Comparison of ENCODE assay signal across 14 cellular contexts in genomic region chr16:85677383-85677967, GRCh38. TPM values are rescaled to one million over a fixed set of nuclear protein-coding genes. Genes with fewer than 3 reads are reported as not detected.
DNase-seq lines count a peak whose midpoint lies in the region; ATAC-seq and TF ChIP-seq lines count a peak whose summit lies in the region.
"Had no signal": no experiment of that assay in that cellular context is flagged by ENCODE, and none has a peak within 500 bp of the region (broad histone marks: within the 10 kb centered on the region; RNA-seq: fewer than 3 reads in every experiment).

No MANE protein-coding gene starts in this region.

- peaks cover 17% of the 10 kb centered on the region for H4K20me1 ChIP-seq in osteoblast (ENCODE audit: insufficient read depth, low read length)

- H3K27ac Mint-ChIP-seq in brain: peak overlapping the region in 3 of 5 experiments; percentile 59 to 75 (median 72)

- H3K27me3 Mint-ChIP-seq in brain: peaks cover 4% of the 10 kb centered on the region

- H3K4me1 ChIP-seq in cardiac muscle cell (ENCODE audit: low read depth) (no peaks in the 10 kb centered on the region), heart right ventricle (peaks cover 2 to 27% (median 14%) of the 10 kb centered on the region in 9 donors), Panc1 (ENCODE audit: control insufficient read depth, insufficient read depth, low read length) (peaks cover 21% of the 10 kb centered on the region), osteoblast (ENCODE audit: insufficient read depth, low read length) (peaks cover 15% of the 10 kb centered on the region)
- H3K4me1 ChIP-seq: SJSA1 had no signal

- H3K36me3 ChIP-seq in cardiac muscle cell (peaks cover 31% of the 10 kb centered on the region), heart right ventricle (peaks cover 0 to 69% (median 6%) of the 10 kb centered on the region in 9 donors), Panc1 (ENCODE audit: control insufficient read depth, insufficient read depth, low read length) (peaks cover 10% of the 10 kb centered on the region), osteoblast (ENCODE audit: insufficient read depth, low read length) (peaks cover 50% of the 10 kb centered on the region)

- H3K4me2 ChIP-seq in osteoblast (ENCODE audit: insufficient read depth, low read length): no peak overlapping the region

- H3K4me3 ChIP-seq in cardiac muscle cell (no peak overlapping the region), heart right ventricle (no peak overlapping the region), Panc1 (ENCODE audit: low read depth in 2 of 2, low read length in 2 of 2) (no peak overlapping the region), osteoblast (ENCODE audit: insufficient read depth, low read length) (no peak overlapping the region)
- H3K4me3 ChIP-seq: SJSA1 had no signal

- H3K79me2 ChIP-seq in osteoblast (ENCODE audit: insufficient read depth, low read length): no peaks in the 10 kb centered on the region

- intact Hi-C loops in heart right ventricle (cut with DNase I): loop anchor here in 1 of 10 donors (5.0 kb wide), 1 partner anchor 40 kb away; no protein-coding TSS in a partner anchor
- intact Hi-C loops in Panc1 (cut with micrococcal nuclease; ENCODE audit: unreplicated experiment): loop anchor here (5.0 kb wide), 1 partner anchor 40 kb away; no protein-coding TSS in a partner anchor

- in situ Hi-C loops in Panc1 (cut with HindIII; ENCODE audit: low pct_unique_long_range_greater_than_20kb, low sequenced_read_pairs): no loop called here

- peak overlapping the region; percentile 54 for H3K27ac ChIP-seq in cardiac muscle cell
- H3K27ac ChIP-seq in heart right ventricle: no peak overlapping the region
- 0 out of 2 replicates have a peak overlapping the region, but pooled peaks have one; percentile 48 for H3K27ac ChIP-seq in Panc1 (ENCODE audit: low read length)
- H3K27ac ChIP-seq in osteoblast (ENCODE audit: low read depth, low read length): no peak overlapping the region
- H3K27ac ChIP-seq: SJSA1 had no signal

- no peaks in the 10 kb centered on the region for H3K9me3 Mint-ChIP-seq in brain
- H3K9me3 Mint-ChIP-seq: H9 had no signal

- H3K4me3 Mint-ChIP-seq in brain: no peak overlapping the region
- H3K4me3 Mint-ChIP-seq: H9 had no signal

- H3K4me1 Mint-ChIP-seq in brain: peaks cover 36% of the 10 kb centered on the region
- H3K4me1 Mint-ChIP-seq: H9 had no signal

- H3K9me3 ChIP-seq in cardiac muscle cell (ENCODE audit: low read depth) (no peaks in the 10 kb centered on the region), heart right ventricle (no peaks in the 10 kb centered on the region), Panc1 (ENCODE audit: control insufficient read depth, insufficient read depth, low read depth, low read length) (no peaks in the 10 kb centered on the region), osteoblast (ENCODE audit: low read depth, low read length) (no peaks in the 10 kb centered on the region)
- H3K9me3 ChIP-seq: SJSA1 had no signal

- BruUV-seq in Panc1 (replicated peaks; lab: Mats Ljungman, UMichigan): no TSS peak

- no peak for TF ChIP-seq CTCF in cardiac muscle cell (IDR thresholded peaks at IDR 0.05; ENCODE audit: low read depth, low read length)
- no peak for TF ChIP-seq CTCF in heart right ventricle (IDR thresholded peaks at IDR 0.05)
- TF ChIP-seq CTCF in Panc1 (IDR thresholded peaks at IDR 0.05): no peak
- TF ChIP-seq CTCF in brain (conservative IDR thresholded peaks at IDR 0.05): no peak
- TF ChIP-seq CTCF in osteoblast (IDR thresholded peaks at IDR 0.05; ENCODE audit: extremely low read depth, low read depth, low read length): no peak

- no peak for ATAC-seq in heart right ventricle
- ATAC-seq in Panc1: no peak
- ATAC-seq: PC-3 had no signal

- POLR2A ChIA-PET in Panc1 (lab: Charles Lee): no interaction called here

- H3K27me3 ChIP-seq in cardiac muscle cell (no peaks in the 10 kb centered on the region), heart right ventricle (no peaks in the 10 kb centered on the region), Panc1 (ENCODE audit: control insufficient read depth, insufficient read depth, low read length) (no peaks in the 10 kb centered on the region), osteoblast (ENCODE audit: insufficient read depth, low read length) (no peaks in the 10 kb centered on the region)
- H3K27me3 ChIP-seq: SJSA1 had no signal

- DNase-seq in cardiac muscle cell (ENCODE audit: low read depth in 1 of 2, low spot score in 1 of 2) (no peak), heart right ventricle (no peak), Panc1 (ENCODE audit: low read depth, low spot score) (no peak), osteoblast (ENCODE audit: insufficient read length, low spot score, missing footprints) (peak; percentile 61), cerebellar cortex (ENCODE audit: low spot score) (no peak), putamen (ENCODE audit: low spot score) (no peak), SHP77 (lab: John Stamatoyannopoulos, UW) (no peak)
- DNase-seq: H9, NCI-H187, NCI-H226, NCI-H526 treated with DMSO at 0.1 percent for 48 hours, PC-3 had no signal

- CTCF ChIA-PET in Panc1 (lab: Charles Lee): interaction anchor here (0.6 kb wide), 1 partner anchor 20 kb away, joined by 3 read pairs; no protein-coding TSS in a partner anchor

- 88 to 94% methylated on average over 6 of the region's 6 CpGs for WGBS in heart right ventricle, 2 donors

- H2AFZ ChIP-seq in osteoblast (ENCODE audit: low read length): no peak overlapping the region

- H3K36me3 Mint-ChIP-seq in brain: peaks cover 55% of the 10 kb centered on the region

RNA-seq across cellular contexts. Expression of gene GINS2, which starts 11.3 kb away (rescaled TPM):
- 8.9 and 17.9 TPM in 2 replicates for total RNA-seq in cardiac muscle cell
- 15.8 and 26.5 TPM in 2 replicates for polyA plus RNA-seq in cardiac muscle cell
- 1 to 10 TPM in 2 of 10 donors, under 1 TPM in 8; 0.20 to 2.8 (median 0.80) TPM for total RNA-seq in heart right ventricle
- polyA plus RNA-seq in heart right ventricle: under 1 TPM; 0.22 to 0.51 TPM
- 12.0 TPM for total RNA-seq in Panc1 (2021; ENCODE audit: unreplicated experiment)
- polyA plus RNA-seq in Panc1 (2012; ENCODE audit: insufficient read length): 4.2 TPM
- 38.2 TPM for polyA plus RNA-seq in brain (ENCODE audit: insufficient read depth, low read depth, low replicate concordance)
- 1.2 and 1.8 TPM in 2 replicates for total RNA-seq in osteoblast

Comparison
In these comparisons a context has a peak if more than half of its experiments do, and no peak if none do; other contexts are left out.
1. H3K27ac ChIP-seq: peak in cardiac muscle cell (single experiment) and Panc1 (single experiment); none in heart right ventricle (0 of 10) and osteoblast (single experiment).